ENCODE assay signal across 11 cellular contexts in genomic region chr4:77695769-77696168, GRCh38.
DNase-seq lines count a peak whose midpoint lies in the region; ATAC-seq, FAIRE-seq and TF ChIP-seq lines count a peak whose summit lies in the region.
"Had no signal": no experiment of that assay in that cellular context is flagged by ENCODE, and none has a peak within 500 bp of the region (broad histone marks: within the 10 kb centered on the region; RNA-seq: fewer than 3 reads in every experiment).

No MANE protein-coding gene starts in this region.

- FAIRE-seq in HTR-8/SVneo (lab: Jason Lieb, UNC) = no peak

- no peak for TF ChIP-seq POLR2A in erythroblast (IDR thresholded peaks at IDR 0.05; ENCODE audit: low read length)

- ATAC-seq in GM19395 (IDR thresholded peaks at IDR 0.05; ENCODE audit: unreplicated experiment) = no peak

- DNase-seq in AG08396 (ENCODE audit: low spot score) (peak; percentile 70), HTR-8/SVneo (ENCODE audit: insufficient read length, low spot score) (peak; percentile 25), amniotic epithelial cell (ENCODE audit: low read depth) (peak; percentile 95), iPS-NIHi11 (ENCODE audit: low spot score) (peak; percentile 22), erythroblast (lab: John Stamatoyannopoulos, UW) (no peak), NCI-H510A (lab: John Stamatoyannopoulos, UW) (no peak), RPMI8226 (no peak)
- DNase-seq: activated CD4-positive, CD25-positive, alpha-beta regulatory T cell treated with anti-CD3 and anti-CD28 coated beads, Interleukin-2, amount 50 U/mL, for 72 hours; activated naive CD8-positive, alpha-beta T cell treated with anti-CD3 and anti-CD28 coated beads, Interleukin-2, amount 10 ng/mL, durations not matched to agents 7 days and 5 days; hypothalamus had no signal

Comparison
In these comparisons a context has a peak if more than half of its experiments do, and no peak if none do; other contexts are left out.
1. DNase-seq: peak in AG08396 (single experiment), HTR-8/SVneo (single experiment), amniotic epithelial cell (single experiment) and iPS-NIHi11 (single experiment); none in erythroblast (0 of 2), NCI-H510A (single experiment) and RPMI8226 (single experiment).